ENCODE assay signal across 1 cellular context in genomic region chr4:24266014-24266413, GRCh38.
TF ChIP-seq lines count a peak whose summit lies in the region.

No MANE protein-coding gene starts in this region.

TF ChIP-seq in WTC11, 78 proteins besides CTCF, POLR2A, EP300 and RAD21 (continued from another document):
- TF ChIP-seq, protein P1, sequence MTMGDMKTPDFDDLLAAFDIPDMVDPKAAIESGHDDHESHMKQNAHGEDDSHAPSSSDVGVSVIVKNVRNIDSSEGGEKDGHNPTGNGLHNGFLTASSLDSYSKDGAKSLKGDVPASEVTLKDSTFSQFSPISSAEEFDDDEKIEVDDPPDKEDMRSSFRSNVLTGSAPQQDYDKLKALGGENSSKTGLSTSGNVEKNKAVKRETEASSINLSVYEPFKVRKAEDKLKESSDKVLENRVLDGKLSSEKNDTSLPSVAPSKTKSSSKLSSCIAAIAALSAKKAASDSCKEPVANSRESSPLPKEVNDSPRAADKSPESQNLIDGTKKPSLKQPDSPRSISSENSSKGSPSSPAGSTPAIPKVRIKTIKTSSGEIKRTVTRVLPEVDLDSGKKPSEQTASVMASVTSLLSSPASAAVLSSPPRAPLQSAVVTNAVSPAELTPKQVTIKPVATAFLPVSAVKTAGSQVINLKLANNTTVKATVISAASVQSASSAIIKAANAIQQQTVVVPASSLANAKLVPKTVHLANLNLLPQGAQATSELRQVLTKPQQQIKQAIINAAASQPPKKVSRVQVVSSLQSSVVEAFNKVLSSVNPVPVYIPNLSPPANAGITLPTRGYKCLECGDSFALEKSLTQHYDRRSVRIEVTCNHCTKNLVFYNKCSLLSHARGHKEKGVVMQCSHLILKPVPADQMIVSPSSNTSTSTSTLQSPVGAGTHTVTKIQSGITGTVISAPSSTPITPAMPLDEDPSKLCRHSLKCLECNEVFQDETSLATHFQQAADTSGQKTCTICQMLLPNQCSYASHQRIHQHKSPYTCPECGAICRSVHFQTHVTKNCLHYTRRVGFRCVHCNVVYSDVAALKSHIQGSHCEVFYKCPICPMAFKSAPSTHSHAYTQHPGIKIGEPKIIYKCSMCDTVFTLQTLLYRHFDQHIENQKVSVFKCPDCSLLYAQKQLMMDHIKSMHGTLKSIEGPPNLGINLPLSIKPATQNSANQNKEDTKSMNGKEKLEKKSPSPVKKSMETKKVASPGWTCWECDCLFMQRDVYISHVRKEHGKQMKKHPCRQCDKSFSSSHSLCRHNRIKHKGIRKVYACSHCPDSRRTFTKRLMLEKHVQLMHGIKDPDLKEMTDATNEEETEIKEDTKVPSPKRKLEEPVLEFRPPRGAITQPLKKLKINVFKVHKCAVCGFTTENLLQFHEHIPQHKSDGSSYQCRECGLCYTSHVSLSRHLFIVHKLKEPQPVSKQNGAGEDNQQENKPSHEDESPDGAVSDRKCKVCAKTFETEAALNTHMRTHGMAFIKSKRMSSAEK (CRISPR knock-in tag; IDR thresholded peaks at IDR 0.05; ENCODE audit: borderline replicate concordance), result no peak
- no peak for TF ChIP-seq TEAD4 (CRISPR knock-in tag; IDR thresholded peaks at IDR 0.05)
- no peak for TF ChIP-seq HMGXB4 (CRISPR knock-in tag; IDR thresholded peaks at IDR 0.05)
- TF ChIP-seq GRHL2 (CRISPR knock-in tag; IDR thresholded peaks at IDR 0.05; ENCODE audit: insufficient replicate concordance, severe bottlenecking), result no peak
- TF ChIP-seq ESRRA (CRISPR knock-in tag; IDR thresholded peaks at IDR 0.05; ENCODE audit: borderline replicate concordance), result no peak
- TF ChIP-seq, protein P2, sequence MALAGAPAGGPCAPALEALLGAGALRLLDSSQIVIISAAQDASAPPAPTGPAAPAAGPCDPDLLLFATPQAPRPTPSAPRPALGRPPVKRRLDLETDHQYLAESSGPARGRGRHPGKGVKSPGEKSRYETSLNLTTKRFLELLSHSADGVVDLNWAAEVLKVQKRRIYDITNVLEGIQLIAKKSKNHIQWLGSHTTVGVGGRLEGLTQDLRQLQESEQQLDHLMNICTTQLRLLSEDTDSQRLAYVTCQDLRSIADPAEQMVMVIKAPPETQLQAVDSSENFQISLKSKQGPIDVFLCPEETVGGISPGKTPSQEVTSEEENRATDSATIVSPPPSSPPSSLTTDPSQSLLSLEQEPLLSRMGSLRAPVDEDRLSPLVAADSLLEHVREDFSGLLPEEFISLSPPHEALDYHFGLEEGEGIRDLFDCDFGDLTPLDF (CRISPR knock-in tag; IDR thresholded peaks at IDR 0.05), result no peak
- no peak for TF ChIP-seq ZNF671 (CRISPR knock-in tag; IDR thresholded peaks at IDR 0.05)
- TF ChIP-seq TP53 (CRISPR knock-in tag; IDR thresholded peaks at IDR 0.05), result no peak
- no peak for TF ChIP-seq GTF2I (CRISPR knock-in tag; conservative IDR thresholded peaks at IDR 0.05)
